In genomic region chrX:5458300-5458699, GRCh38 we compare ENCODE assay signal across 19 cellular contexts.
DNase-seq lines count a peak whose midpoint lies in the region; ATAC-seq and TF ChIP-seq lines count a peak whose summit lies in the region.
"Had no signal": no experiment of that assay in that cellular context is flagged by ENCODE, and none has a peak within 500 bp of the region (broad histone marks: within the 10 kb centered on the region; RNA-seq: fewer than 3 reads in every experiment).

No MANE protein-coding gene starts in this region.

- H3K27me3 Mint-ChIP-seq in neural crest cell (ENCODE audit: low read depth): no peaks in the 10 kb centered on the region
- H3K27me3 Mint-ChIP-seq in activated CD4-positive, alpha-beta T cell treated with anti-CD3 and anti-CD28 coated beads, Interleukin-2, amount 10 ng/mL, durations not matched to agents 7 days and 5 days: no peaks in the 10 kb centered on the region
- H3K27me3 Mint-ChIP-seq: T-cell had no signal

- intact Hi-C loops in left colon (cut with DNase I, micrococcal nuclease): no loop called here

- peaks cover 22% of the 10 kb centered on the region for H3K27me3 ChIP-seq in WERI-Rb-1 (ENCODE audit: insufficient read depth, low read depth, severe bottlenecking)
- H3K27me3 ChIP-seq: brain microvascular endothelial cell had no signal

- peaks cover 9% of the 10 kb centered on the region for H3K4me1 Mint-ChIP-seq in neural crest cell
- H3K4me1 Mint-ChIP-seq in activated CD4-positive, alpha-beta T cell treated with anti-CD3 and anti-CD28 coated beads, Interleukin-2, amount 10 ng/mL, durations not matched to agents 7 days and 5 days: no peaks in the 10 kb centered on the region
- H3K4me1 Mint-ChIP-seq: T-cell had no signal

- H3K36me3 ChIP-seq in WERI-Rb-1: no peaks in the 10 kb centered on the region
- H3K36me3 ChIP-seq: brain microvascular endothelial cell, left ventricle myocardium inferior had no signal

- DNase-seq in DMS153 treated with DMSO at 0.1 percent for 48 hours (lab: John Stamatoyannopoulos, UW; ENCODE audit: unreplicated experiment) (peak; percentile 0), DMS153 (lab: John Stamatoyannopoulos, UW) (no peak), Kasumi-1 (lab: John Stamatoyannopoulos, UW) (peak; percentile 14 to 44), WERI-Rb-1 (peak; percentile 10), neural crest cell (ENCODE audit: low read depth, low spot score) (no peak), left colon (no peak)
- no peak for DNase-seq in activated CD4-positive, alpha-beta T cell treated with anti-CD3 and anti-CD28 coated beads, Interleukin-2, amount 10 ng/mL, durations not matched to agents 7 days and 5 days
- DNase-seq: 8988T; activated CD4-positive, alpha-beta T cell treated with anti-CD3 and anti-CD28 coated beads for 1 hour; activated naive CD4-positive, alpha-beta T cell treated with anti-CD3 and anti-CD28 coated beads, Interleukin-2, amount 50 U/mL, for 16 hours; brain microvascular endothelial cell; GDM1; hypothalamus; left ventricle myocardium inferior; NCI-H1092 treated with DMSO at 0.1 percent for 48 hours; NCI-H345; stimulated activated CD4-positive, alpha-beta T cell treated with anti-CD3 and anti-CD28 coated beads, Interleukin-15, amount 100 ng/mL, for 24 hours; T-cell had no signal

- H3K4me3 ChIP-seq in WERI-Rb-1 (ENCODE audit: low read depth, low read length): no peak overlapping the region
- H3K4me3 ChIP-seq: left ventricle myocardium inferior had no signal

- H3K9me3 Mint-ChIP-seq in neural crest cell: peaks cover 13% of the 10 kb centered on the region
- no peaks in the 10 kb centered on the region for H3K9me3 Mint-ChIP-seq in activated CD4-positive, alpha-beta T cell treated with anti-CD3 and anti-CD28 coated beads, Interleukin-2, amount 10 ng/mL, durations not matched to agents 7 days and 5 days

- POLR2A ChIA-PET in activated CD4-positive, alpha-beta T cell treated with anti-CD3 and anti-CD28 coated beads, Interleukin-2, amount 10 ng/mL, durations not matched to agents 7 days and 5 days (lab: Charles Lee): no interaction called here

- ATAC-seq in HG03280 (IDR thresholded peaks at IDR 0.05; ENCODE audit: unreplicated experiment): no peak
- ATAC-seq in left colon: no peak
- ATAC-seq: T-cell had no signal

- no peaks in the 10 kb centered on the region for H3K9me3 ChIP-seq in WERI-Rb-1 (ENCODE audit: severe bottlenecking)
- H3K9me3 ChIP-seq: left ventricle myocardium inferior had no signal

- no peak for TF ChIP-seq CTCF in WERI-Rb-1 (IDR thresholded peaks at IDR 0.05; ENCODE audit: low read depth, low read length)
- TF ChIP-seq CTCF in neural crest cell (conservative IDR thresholded peaks at IDR 0.05): peak; percentile 53

- no peak overlapping the region for H3K27ac Mint-ChIP-seq in neural crest cell (ENCODE audit: unreplicated experiment)
- no peak overlapping the region for H3K27ac Mint-ChIP-seq in activated CD4-positive, alpha-beta T cell treated with anti-CD3 and anti-CD28 coated beads, Interleukin-2, amount 10 ng/mL, durations not matched to agents 7 days and 5 days
- H3K27ac Mint-ChIP-seq: T-cell had no signal

- no peak overlapping the region for H3K27ac ChIP-seq in WERI-Rb-1
- H3K27ac ChIP-seq: brain microvascular endothelial cell, left ventricle myocardium inferior had no signal

- H3K4me3 Mint-ChIP-seq in neural crest cell: no peak overlapping the region
- H3K4me3 Mint-ChIP-seq in activated CD4-positive, alpha-beta T cell treated with anti-CD3 and anti-CD28 coated beads, Interleukin-2, amount 10 ng/mL, durations not matched to agents 7 days and 5 days: no peak overlapping the region
- H3K4me3 Mint-ChIP-seq: T-cell had no signal

- CTCF ChIA-PET in activated CD4-positive, alpha-beta T cell treated with anti-CD3 and anti-CD28 coated beads, Interleukin-2, amount 10 ng/mL, durations not matched to agents 7 days and 5 days (lab: Charles Lee): no interaction called here

- H3K36me3 Mint-ChIP-seq in neural crest cell (ENCODE audit: low read depth): no peaks in the 10 kb centered on the region
- no peaks in the 10 kb centered on the region for H3K36me3 Mint-ChIP-seq in activated CD4-positive, alpha-beta T cell treated with anti-CD3 and anti-CD28 coated beads, Interleukin-2, amount 10 ng/mL, durations not matched to agents 7 days and 5 days (ENCODE audit: low read depth)
- H3K36me3 Mint-ChIP-seq: T-cell had no signal

Comparison
In these comparisons a context has a peak if more than half of its experiments do, and no peak if none do; other contexts are left out.
1. DNase-seq: peak in DMS153 treated with DMSO at 0.1 percent for 48 hours (single experiment), Kasumi-1 (2 of 2) and WERI-Rb-1 (single experiment); none in DMS153 (single experiment), neural crest cell (single experiment), activated CD4-positive, alpha-beta T cell treated with anti-CD3 and anti-CD28 coated beads, Interleukin-2, amount 10 ng/mL, durations not matched to agents 7 days and 5 days (single experiment) and left colon (0 of 2).